27 cellular contexts compared by ENCODE assay signal in genomic region chr4:3183008-3183407, GRCh38.
"Had no signal": no experiment of that assay in that cellular context is flagged by ENCODE, and none has a peak within 500 bp of the region (broad histone marks: within the 10 kb centered on the region; RNA-seq: fewer than 3 reads in every experiment).

No MANE protein-coding gene starts in this region.

- H3K27me3 Mint-ChIP-seq: dendritic cell treated with granulocyte-macrophage colony-stimulating factor and Interleukin-4, amounts not matched to agents 40 ng/mL and 50 ng/mL, for 4 days; naive B cell; natural killer cell treated with Interleukin-12 subunit alpha and Interleukin-12 subunit beta and Interleukin-15 and Interleukin-18, amount 100 ng/mL, for 72 hours; stimulated activated naive B cell treated with anti-CD40 and anti-IgM and Interleukin-4, amounts not matched to agents 10 μg/mL and 1 μg/mL and 100 μg/mL, for 72 hours had no signal

- DNase-seq: colonic mucosa; effector memory CD4-positive, alpha-beta T cell; foreskin keratinocyte; heart left ventricle; left cardiac atrium; left lung; mesenchymal stem cell; mucosa of descending colon; naive B cell; psoas muscle; right cardiac atrium; spleen; stimulated activated CD4-positive, alpha-beta T cell treated with anti-CD3 and anti-CD28 coated beads, Interleukin-4, amount 100 ng/mL, for 4 hours; stimulated activated naive B cell treated with anti-CD40 and anti-IgM and Interleukin-4, amounts not matched to agents 10 μg/mL and 1 μg/mL and 100 μg/mL, for 72 hours; substantia nigra; testis; tibial artery; upper lobe of left lung had no signal

- H3K4me3 ChIP-seq: colonic mucosa, esophagus muscularis mucosa, gastroesophageal sphincter, heart left ventricle, hepatocyte, left lung, mucosa of descending colon, psoas muscle, skin epidermis, spleen, testis, tibial artery, upper lobe of left lung had no signal

- H3K27me3 ChIP-seq: colonic mucosa, esophagus muscularis mucosa, foreskin keratinocyte, gastroesophageal sphincter, heart left ventricle, hepatocyte, left lung, neutrophil, spleen, testis, tibial artery, upper lobe of left lung had no signal

- H3K27ac Mint-ChIP-seq: dendritic cell treated with granulocyte-macrophage colony-stimulating factor and Interleukin-4, amounts not matched to agents 40 ng/mL and 50 ng/mL, for 4 days; mesothelial cell of epicardium had no signal

- ATAC-seq: foreskin keratinocyte; gastroesophageal sphincter; heart left ventricle; left cardiac atrium; left lung; mucosa of descending colon; natural killer cell treated with Interleukin-12 subunit alpha and Interleukin-12 subunit beta and Interleukin-15 and Interleukin-18, amount 100 ng/mL, for 72 hours; psoas muscle; right cardiac atrium; stimulated activated naive B cell treated with anti-CD40 and anti-IgM and Interleukin-4, amounts not matched to agents 10 μg/mL and 1 μg/mL and 100 μg/mL, for 72 hours had no signal

- H3K9me3 Mint-ChIP-seq: dendritic cell treated with granulocyte-macrophage colony-stimulating factor and Interleukin-4, amounts not matched to agents 40 ng/mL and 50 ng/mL, for 4 days; mesothelial cell of epicardium; naive B cell; natural killer cell treated with Interleukin-12 subunit alpha and Interleukin-12 subunit beta and Interleukin-15 and Interleukin-18, amount 100 ng/mL, for 72 hours; neural crest cell; stimulated activated naive B cell treated with anti-CD40 and anti-IgM and Interleukin-4, amounts not matched to agents 10 μg/mL and 1 μg/mL and 100 μg/mL, for 72 hours had no signal

- H3K27ac ChIP-seq: colonic mucosa, esophagus muscularis mucosa, foreskin keratinocyte, gastroesophageal sphincter, heart left ventricle, hepatocyte, left lung, neutrophil, psoas muscle, skin epidermis, spleen, testis, tibial artery, upper lobe of left lung had no signal

- H3K4me3 Mint-ChIP-seq: dendritic cell treated with granulocyte-macrophage colony-stimulating factor and Interleukin-4, amounts not matched to agents 40 ng/mL and 50 ng/mL, for 4 days; mesothelial cell of epicardium; naive B cell; natural killer cell treated with Interleukin-12 subunit alpha and Interleukin-12 subunit beta and Interleukin-15 and Interleukin-18, amount 100 ng/mL, for 72 hours; neural crest cell; stimulated activated naive B cell treated with anti-CD40 and anti-IgM and Interleukin-4, amounts not matched to agents 10 μg/mL and 1 μg/mL and 100 μg/mL, for 72 hours had no signal
